In the genomic region with DNA sequence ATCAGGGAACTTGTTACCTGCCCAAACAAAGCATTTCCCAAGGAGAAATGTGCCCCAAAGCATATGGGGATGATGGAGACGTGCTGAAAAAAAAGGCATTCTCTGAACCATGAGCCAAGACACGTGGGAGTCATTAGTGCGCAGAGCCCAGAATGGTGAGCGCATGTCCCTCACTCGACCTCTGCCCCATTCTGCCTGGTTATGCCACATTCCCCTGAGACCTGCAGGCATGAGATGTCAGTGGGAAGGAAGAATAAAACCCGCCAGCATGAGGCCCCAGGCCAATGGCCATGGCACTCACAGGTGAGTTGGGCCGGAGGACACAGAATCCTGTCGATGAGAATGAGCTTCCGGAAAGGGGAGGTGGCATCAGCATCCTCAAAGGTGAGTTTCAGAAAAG, we compare ENCODE assay signal across 29 cellular contexts.
"Had no signal": no experiment of that assay in that cellular context is flagged by ENCODE, and none has a peak within 500 bp of the region (broad histone marks: within the 10 kb centered on the region; RNA-seq: fewer than 3 reads in every experiment).

No MANE protein-coding gene starts in this region.

- ATAC-seq: esophagus mucosa, left colon, left ventricle myocardium superior, lower lobe of right lung, mucosa of descending colon, pancreas, sciatic nerve had no signal

- H3K4me1 Mint-ChIP-seq: immature natural killer cell had no signal

- H3K27ac Mint-ChIP-seq: dendritic cell treated with granulocyte-macrophage colony-stimulating factor and Interleukin-4, amounts not matched to agents 40 ng/mL and 50 ng/mL, for 4 days; endodermal cell; immature natural killer cell; naive B cell; nephron; type B pancreatic cell had no signal

- H3K4me3 Mint-ChIP-seq: central memory CD8-positive, alpha-beta T cell; dendritic cell treated with granulocyte-macrophage colony-stimulating factor and Interleukin-4, amounts not matched to agents 40 ng/mL and 50 ng/mL, for 4 days; endodermal cell; immature natural killer cell; naive B cell; nephron; stimulated activated naive CD8-positive, alpha-beta T cell treated with anti-CD3 and anti-CD28 coated beads, Interleukin-15, amount 100 ng/mL, for 72 hours; type B pancreatic cell had no signal

- H3K27ac ChIP-seq: colonic mucosa, epithelial cell of prostate, lower lobe of right lung, neutrophil, pancreas, thyroid gland had no signal

- H3K36me3 Mint-ChIP-seq: naive B cell, type B pancreatic cell had no signal

- H3K4me3 ChIP-seq: colonic mucosa, lower lobe of right lung, mucosa of descending colon, pancreas, smooth muscle cell, thyroid gland had no signal

- H3K9me3 Mint-ChIP-seq: central memory CD8-positive, alpha-beta T cell; dendritic cell treated with granulocyte-macrophage colony-stimulating factor and Interleukin-4, amounts not matched to agents 40 ng/mL and 50 ng/mL, for 4 days; immature natural killer cell; nephron; type B pancreatic cell had no signal

- DNase-seq: colonic mucosa; effector CD8-positive, alpha-beta T cell; endodermal cell; hypothalamus; immature natural killer cell; islet precursor cell; kidney glomerular epithelial cell; left colon; left ventricle myocardium superior; lower lobe of right lung; mucosa of descending colon; naive B cell; pancreas; stimulated activated CD4-positive, alpha-beta T cell treated with anti-CD3 and anti-CD28 coated beads, Interleukin-12 subunit alpha, Interleukin-12 subunit beta, amount 100 ng/mL, for 4 hours; stimulated activated CD4-positive, alpha-beta T cell treated with anti-CD3 and anti-CD28 coated beads, Interleukin-1b, Interleukin-23, amount 100 ng/mL, for 48 hours; stimulated activated CD4-positive, alpha-beta T cell treated with anti-CD3 and anti-CD28 coated beads, Interleukin-4, amount 100 ng/mL, for 1 hour; stimulated activated CD8-positive, alpha-beta memory T cell treated with anti-CD3 and anti-CD28 coated beads, Interleukin-4, amount 100 ng/mL, for 48 hours; stimulated activated naive CD4-positive, alpha-beta T cell; stimulated activated naive CD8-positive, alpha-beta T cell treated with anti-CD3 and anti-CD28 coated beads, Interleukin-15, amount 100 ng/mL, for 72 hours; thyroid gland had no signal
